15 cellular contexts compared by ENCODE assay signal in genomic region chr3:127702151-127702578, GRCh38. TPM values are rescaled to one million over a fixed set of nuclear protein-coding genes. Genes with fewer than 3 reads are reported as not detected.
DNase-seq lines count a peak whose midpoint lies in the region; ATAC-seq and TF ChIP-seq lines count a peak whose summit lies in the region.
"Had no signal": no experiment of that assay in that cellular context is flagged by ENCODE, and none has a peak within 500 bp of the region (broad histone marks: within the 10 kb centered on the region; RNA-seq: fewer than 3 reads in every experiment).

No MANE protein-coding gene starts in this region.

- peaks cover 31% of the 10 kb centered on the region for H3K36me3 Mint-ChIP-seq in osteocyte (ENCODE audit: unreplicated experiment)

- H3K4me3 Mint-ChIP-seq in osteocyte (ENCODE audit: unreplicated experiment) = no peak overlapping the region
- H3K4me3 Mint-ChIP-seq: activated CD4-positive, alpha-beta T cell treated with anti-CD3 and anti-CD28 coated beads, Interleukin-2, amount 10 ng/mL, durations not matched to agents 24 days and 14 days; nephron progenitor cell had no signal

- peaks cover 61% of the 10 kb centered on the region for H3K4me1 Mint-ChIP-seq in osteocyte (ENCODE audit: unreplicated experiment)

- H3K27ac Mint-ChIP-seq in osteocyte (ENCODE audit: unreplicated experiment) = peak overlapping the region; percentile 18
- H3K27ac Mint-ChIP-seq: activated CD4-positive, alpha-beta T cell treated with anti-CD3 and anti-CD28 coated beads, Interleukin-2, amount 10 ng/mL, durations not matched to agents 24 days and 14 days; nephron progenitor cell had no signal

- no peaks in the 10 kb centered on the region for H3K27me3 Mint-ChIP-seq in osteocyte (ENCODE audit: unreplicated experiment)

- intact Hi-C loops in cardiac septum (cut with DNase I) = no loop called here

- TF ChIP-seq CTCF in VCaP (conservative IDR thresholded peaks at IDR 0.05) = no peak
- no peak for TF ChIP-seq CTCF in osteocyte (IDR thresholded peaks at IDR 0.05)

- peak; percentile 16 for DNase-seq in AG08396 (ENCODE audit: low spot score)
- DNase-seq in cardiac septum (ENCODE audit: low spot score) = peak; percentile 71
- no peak for DNase-seq in osteocyte (ENCODE audit: extremely low spot score, unreplicated experiment)
- DNase-seq in activated T-cell treated with anti-CD3 and anti-CD28 coated beads for 4 hours = no peak
- DNase-seq in AML-193 (lab: John Stamatoyannopoulos, UW) = no peak
- DNase-seq: activated CD4-positive, alpha-beta T cell treated with anti-CD3 and anti-CD28 coated beads, Interleukin-2, amount 10 ng/mL, durations not matched to agents 24 days and 14 days; brain microvascular endothelial cell; NCI-H1436 treated with DMSO at 0.1 percent for 48 hours; NCI-H524 treated with DMSO at 0.1 percent for 48 hours; nephron progenitor cell; small intestine had no signal

- peak overlapping the region; percentile 98; the same call in 1 of the 2 replicates for H3K27ac ChIP-seq in VCaP
- H3K27ac ChIP-seq: brain microvascular endothelial cell had no signal

- peaks cover 7% of the 10 kb centered on the region for H3K9me3 Mint-ChIP-seq in osteocyte (ENCODE audit: unreplicated experiment)
- H3K9me3 Mint-ChIP-seq: activated CD4-positive, alpha-beta T cell treated with anti-CD3 and anti-CD28 coated beads, Interleukin-2, amount 10 ng/mL, durations not matched to agents 24 days and 14 days had no signal

- ATAC-seq in GM21737 (IDR thresholded peaks at IDR 0.05; ENCODE audit: unreplicated experiment) (no peak), HG03135 (IDR thresholded peaks at IDR 0.05; ENCODE audit: unreplicated experiment) (no peak)
- ATAC-seq: left colon had no signal

RNA-seq across cellular contexts. Expression of gene ABTB1, which starts 29.4 kb away (rescaled TPM):
- 25.5 TPM for total RNA-seq in cardiac septum
- total RNA-seq in osteocyte = 69.8 and 73.4 TPM in 2 replicates

Comparison
In these comparisons a context has a peak if more than half of its experiments do, and no peak if none do; other contexts are left out.
1. DNase-seq: peak in AG08396 (single experiment) and cardiac septum (single experiment); none in osteocyte (single experiment), activated T-cell treated with anti-CD3 and anti-CD28 coated beads for 4 hours (single experiment) and AML-193 (0 of 2).